ENCODE assay signal across 15 cellular contexts in genomic region chr3:26621891-26622633, GRCh38. TPM values are rescaled to one million over a fixed set of nuclear protein-coding genes. Genes with fewer than 3 reads are reported as not detected.
DNase-seq lines count a peak whose midpoint lies in the region; ATAC-seq and TF ChIP-seq lines count a peak whose summit lies in the region.
"Had no signal": no experiment of that assay in that cellular context is flagged by ENCODE, and none has a peak within 500 bp of the region (broad histone marks: within the 10 kb centered on the region; RNA-seq: fewer than 3 reads in every experiment).

No MANE protein-coding gene starts in this region.

- H3K4me3 Mint-ChIP-seq in osteocyte (ENCODE audit: unreplicated experiment), result peak overlapping the region; percentile 38
- H3K4me3 Mint-ChIP-seq in activated CD8-positive, alpha-beta T cell treated with anti-CD3 and anti-CD28 coated beads for 36 hours, result no peak overlapping the region
- no peak overlapping the region for H3K4me3 Mint-ChIP-seq in activated CD8-positive, alpha-beta T cell treated with anti-CD3 and anti-CD28 coated beads, Interleukin-2, amount 10 ng/mL, durations not matched to agents 7 days and 5 days
- H3K4me3 Mint-ChIP-seq: stimulated activated memory B cell treated with anti-CD40 and anti-IgM and Interleukin-4, amounts not matched to agents 10 μg/mL and 1 μg/mL and 100 μg/mL, for 72 hours had no signal

- CTCF ChIA-PET in A673 (lab: Charles Lee), result no interaction called here
- CTCF ChIA-PET in activated CD8-positive, alpha-beta T cell treated with anti-CD3 and anti-CD28 coated beads for 36 hours (lab: Charles Lee), result no interaction called here
- CTCF ChIA-PET in activated CD8-positive, alpha-beta T cell treated with anti-CD3 and anti-CD28 coated beads, Interleukin-2, amount 10 ng/mL, durations not matched to agents 7 days and 5 days (lab: Charles Lee), result no interaction called here

- BruUV-seq in A673 (replicated peaks; lab: Mats Ljungman, UMichigan), result no TSS peak

- H3K4me1 ChIP-seq in A673 (ENCODE audit: insufficient read depth, low read length, poor library complexity, severe bottlenecking) (no peaks in the 10 kb centered on the region), RWPE2 (ENCODE audit: insufficient read depth, poor library complexity, severe bottlenecking) (no peaks in the 10 kb centered on the region), Peyer's patch (no peaks in the 10 kb centered on the region)

- H3K4me1 Mint-ChIP-seq in osteocyte (ENCODE audit: unreplicated experiment), result peaks cover 14% of the 10 kb centered on the region
- no peaks in the 10 kb centered on the region for H3K4me1 Mint-ChIP-seq in activated CD8-positive, alpha-beta T cell treated with anti-CD3 and anti-CD28 coated beads for 36 hours (ENCODE audit: low read depth)
- no peaks in the 10 kb centered on the region for H3K4me1 Mint-ChIP-seq in activated CD8-positive, alpha-beta T cell treated with anti-CD3 and anti-CD28 coated beads, Interleukin-2, amount 10 ng/mL, durations not matched to agents 7 days and 5 days (ENCODE audit: low read depth)
- H3K4me1 Mint-ChIP-seq: stimulated activated memory B cell treated with anti-CD40 and anti-IgM and Interleukin-4, amounts not matched to agents 10 μg/mL and 1 μg/mL and 100 μg/mL, for 72 hours had no signal

- no peak overlapping the region for H3K27ac Mint-ChIP-seq in osteocyte (ENCODE audit: unreplicated experiment)
- no peak overlapping the region for H3K27ac Mint-ChIP-seq in activated CD8-positive, alpha-beta T cell treated with anti-CD3 and anti-CD28 coated beads for 36 hours
- H3K27ac Mint-ChIP-seq in activated CD8-positive, alpha-beta T cell treated with anti-CD3 and anti-CD28 coated beads, Interleukin-2, amount 10 ng/mL, durations not matched to agents 7 days and 5 days, result no peak overlapping the region
- H3K27ac Mint-ChIP-seq: activated T-helper 2 cell treated with anti-CD3 and anti-CD28 coated beads, Interferon-gamma antibody, Interleukin-2, Interleukin-4, amounts not matched to agents 10 μg/mL and 5 μg/mL and 100 μg/mL, durations not matched to agents 14 hours and 24 hours and 36 hours; stimulated activated memory B cell treated with anti-CD40 and anti-IgM and Interleukin-4, amounts not matched to agents 10 μg/mL and 1 μg/mL and 100 μg/mL, for 72 hours had no signal

- H3K27me3 ChIP-seq in A673 (replicated peaks; ENCODE audit: insufficient read depth, low read depth, low read length, poor library complexity) (peaks cover 42% of the 10 kb centered on the region), RWPE2 (ENCODE audit: insufficient read depth, poor library complexity, severe bottlenecking) (peaks cover 44% of the 10 kb centered on the region), Peyer's patch (no peaks in the 10 kb centered on the region)

- H3K4me3 ChIP-seq in A673 (ENCODE audit: low read depth, low read length, poor library complexity, severe bottlenecking) (peak overlapping the region; percentile 24), RWPE2 (ENCODE audit: severe bottlenecking) (no peak overlapping the region), iPS-11a (ENCODE audit: low read depth, low read length) (peak overlapping the region; percentile 38), Peyer's patch (peak overlapping the region in 1 of 4 donors; percentile 39)

- H3K27me3 Mint-ChIP-seq in osteocyte (ENCODE audit: unreplicated experiment), result peaks cover 54% of the 10 kb centered on the region
- peaks cover 36% of the 10 kb centered on the region for H3K27me3 Mint-ChIP-seq in activated CD8-positive, alpha-beta T cell treated with anti-CD3 and anti-CD28 coated beads for 36 hours
- H3K27me3 Mint-ChIP-seq in activated CD8-positive, alpha-beta T cell treated with anti-CD3 and anti-CD28 coated beads, Interleukin-2, amount 10 ng/mL, durations not matched to agents 7 days and 5 days (ENCODE audit: low read depth), result peaks cover 29% of the 10 kb centered on the region

- TF ChIP-seq CTCF in A673 (conservative IDR thresholded peaks at IDR 0.05; ENCODE audit: low read depth, low read length), result no peak
- TF ChIP-seq CTCF in RWPE2 (IDR thresholded peaks at IDR 0.05; ENCODE audit: poor library complexity, severe bottlenecking), result no peak
- TF ChIP-seq CTCF in osteocyte (IDR thresholded peaks at IDR 0.05), result no peak
- no peak for TF ChIP-seq CTCF in Peyer's patch (IDR thresholded peaks at IDR 0.05)
- TF ChIP-seq CTCF in activated CD8-positive, alpha-beta T cell treated with anti-CD3 and anti-CD28 coated beads for 36 hours (IDR thresholded peaks at IDR 0.05), result no peak

- H3K9me3 ChIP-seq in A673 (ENCODE audit: low read depth, low read length, poor library complexity, severe bottlenecking) (no peaks in the 10 kb centered on the region), RWPE2 (ENCODE audit: severe bottlenecking) (no peaks in the 10 kb centered on the region), Peyer's patch (no peaks in the 10 kb centered on the region)

- POLR2A ChIA-PET in A673 (lab: Charles Lee; ENCODE audit: low non-redundant PET), result no interaction called here
- POLR2A ChIA-PET in activated CD8-positive, alpha-beta T cell treated with anti-CD3 and anti-CD28 coated beads for 36 hours (lab: Charles Lee), result no interaction called here
- POLR2A ChIA-PET in activated CD8-positive, alpha-beta T cell treated with anti-CD3 and anti-CD28 coated beads, Interleukin-2, amount 10 ng/mL, durations not matched to agents 7 days and 5 days (lab: Charles Lee), result no interaction called here

- H3K36me3 Mint-ChIP-seq in osteocyte (ENCODE audit: unreplicated experiment), result no peaks in the 10 kb centered on the region
- H3K36me3 Mint-ChIP-seq in activated CD8-positive, alpha-beta T cell treated with anti-CD3 and anti-CD28 coated beads for 36 hours (ENCODE audit: low read depth), result no peaks in the 10 kb centered on the region
- no peaks in the 10 kb centered on the region for H3K36me3 Mint-ChIP-seq in activated CD8-positive, alpha-beta T cell treated with anti-CD3 and anti-CD28 coated beads, Interleukin-2, amount 10 ng/mL, durations not matched to agents 7 days and 5 days (ENCODE audit: low read depth)
- H3K36me3 Mint-ChIP-seq: stimulated activated memory B cell treated with anti-CD40 and anti-IgM and Interleukin-4, amounts not matched to agents 10 μg/mL and 1 μg/mL and 100 μg/mL, for 72 hours had no signal

- no peaks in the 10 kb centered on the region for H3K9me3 Mint-ChIP-seq in osteocyte (ENCODE audit: unreplicated experiment)
- H3K9me3 Mint-ChIP-seq in activated CD8-positive, alpha-beta T cell treated with anti-CD3 and anti-CD28 coated beads for 36 hours, result no peaks in the 10 kb centered on the region
- no peaks in the 10 kb centered on the region for H3K9me3 Mint-ChIP-seq in activated CD8-positive, alpha-beta T cell treated with anti-CD3 and anti-CD28 coated beads, Interleukin-2, amount 10 ng/mL, durations not matched to agents 7 days and 5 days (ENCODE audit: insufficient read depth)
- H3K9me3 Mint-ChIP-seq: activated T-helper 2 cell treated with anti-CD3 and anti-CD28 coated beads, Interferon-gamma antibody, Interleukin-2, Interleukin-4, amounts not matched to agents 10 μg/mL and 5 μg/mL and 100 μg/mL, durations not matched to agents 14 hours and 24 hours and 36 hours had no signal

- intact Hi-C loops in A673 (cut with micrococcal nuclease; ENCODE audit: unreplicated experiment), result no loop called here
- intact Hi-C loops in activated CD8-positive, alpha-beta T cell treated with anti-CD3 and anti-CD28 coated beads for 36 hours (cut with micrococcal nuclease), result no loop called here

- no peak for TF ChIP-seq POLR2A in Peyer's patch (IDR thresholded peaks at IDR 0.05)

- H3K36me3 ChIP-seq in A673 (ENCODE audit: insufficient read depth, low read length, poor library complexity, severe bottlenecking) (no peaks in the 10 kb centered on the region), RWPE2 (ENCODE audit: low read depth) (no peaks in the 10 kb centered on the region), Peyer's patch (no peaks in the 10 kb centered on the region)

- ATAC-seq in RWPE2 (ENCODE audit: low read depth) (peak; percentile 19; the same call in 1 of the 3 replicates), HG02642 (IDR thresholded peaks at IDR 0.05; ENCODE audit: poor library complexity, unreplicated experiment) (no peak)
- ATAC-seq in activated CD8-positive, alpha-beta T cell treated with anti-CD3 and anti-CD28 coated beads for 36 hours, result no peak
- no peak for ATAC-seq in activated CD8-positive, alpha-beta T cell treated with anti-CD3 and anti-CD28 coated beads, Interleukin-2, amount 10 ng/mL, durations not matched to agents 7 days and 5 days

- H3K27ac ChIP-seq in A673 (ENCODE audit: low read depth, low read length, poor library complexity, severe bottlenecking) (no peak overlapping the region), RWPE2 (ENCODE audit: poor library complexity, severe bottlenecking) (no peak overlapping the region), Peyer's patch (no peak overlapping the region)
- H3K27ac ChIP-seq: KMS-11 had no signal

- DNase-seq in A673 (ENCODE audit: low spot score) (no peak), RWPE2 (ENCODE audit: low spot score) (no peak), osteocyte (ENCODE audit: extremely low spot score, unreplicated experiment) (no peak), Peyer's patch (no peak)
- DNase-seq in activated CD8-positive, alpha-beta T cell treated with anti-CD3 and anti-CD28 coated beads for 36 hours, result no peak
- DNase-seq in activated CD8-positive, alpha-beta T cell treated with anti-CD3 and anti-CD28 coated beads, Interleukin-2, amount 10 ng/mL, durations not matched to agents 7 days and 5 days, result no peak
- DNase-seq: activated CD4-positive, alpha-beta T cell treated with anti-CD3 and anti-CD28 coated beads for 1 hour; central memory CD4-positive, alpha-beta T cell; foreskin melanocyte; SIG-M5 had no signal

RNA-seq across cellular contexts. Expression of gene LRRC3B, which starts 0.5 kb away (rescaled TPM):
- not detected in 2 replicates for total RNA-seq in A673 (2021)
- total RNA-seq in osteocyte, result not detected in 2 replicates
- total RNA-seq in Peyer's patch, result not detected
- not detected for total RNA-seq in activated CD8-positive, alpha-beta T cell treated with anti-CD3 and anti-CD28 coated beads for 36 hours
- not detected for total RNA-seq in activated CD8-positive, alpha-beta T cell treated with anti-CD3 and anti-CD28 coated beads, Interleukin-2, amount 10 ng/mL, durations not matched to agents 7 days and 5 days
- total RNA-seq: activated T-helper 2 cell treated with anti-CD3 and anti-CD28 coated beads, Interferon-gamma antibody, Interleukin-2, Interleukin-4, amounts not matched to agents 10 μg/mL and 5 μg/mL and 100 μg/mL, durations not matched to agents 14 hours and 24 hours and 36 hours had no signal
